1 cellular context compared by ENCODE assay signal in genomic region chr16:11152677-11153321, GRCh38.
TF ChIP-seq lines count a peak whose summit lies in the region.

No MANE protein-coding gene starts in this region.

TF ChIP-seq in HepG2, 621 proteins besides CTCF, POLR2A, EP300 and RAD21 (continued from another document and continues in another):
- TF ChIP-seq, protein P1, sequence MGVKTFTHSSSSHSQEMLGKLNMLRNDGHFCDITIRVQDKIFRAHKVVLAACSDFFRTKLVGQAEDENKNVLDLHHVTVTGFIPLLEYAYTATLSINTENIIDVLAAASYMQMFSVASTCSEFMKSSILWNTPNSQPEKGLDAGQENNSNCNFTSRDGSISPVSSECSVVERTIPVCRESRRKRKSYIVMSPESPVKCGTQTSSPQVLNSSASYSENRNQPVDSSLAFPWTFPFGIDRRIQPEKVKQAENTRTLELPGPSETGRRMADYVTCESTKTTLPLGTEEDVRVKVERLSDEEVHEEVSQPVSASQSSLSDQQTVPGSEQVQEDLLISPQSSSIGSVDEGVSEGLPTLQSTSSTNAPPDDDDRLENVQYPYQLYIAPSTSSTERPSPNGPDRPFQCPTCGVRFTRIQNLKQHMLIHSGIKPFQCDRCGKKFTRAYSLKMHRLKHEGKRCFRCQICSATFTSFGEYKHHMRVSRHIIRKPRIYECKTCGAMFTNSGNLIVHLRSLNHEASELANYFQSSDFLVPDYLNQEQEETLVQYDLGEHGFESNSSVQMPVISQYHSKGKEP (CRISPR knock-in tag; IDR thresholded peaks at IDR 0.05), result no peak
- TF ChIP-seq ZNF296 (CRISPR knock-in tag; conservative IDR thresholded peaks at IDR 0.05) (no peak), KAT7 (CRISPR knock-in tag; IDR thresholded peaks at IDR 0.05; ENCODE audit: borderline replicate concordance) (no peak), TCF12 (IDR thresholded peaks at IDR 0.05) (no peak), TCF12 (CRISPR knock-in tag; IDR thresholded peaks at IDR 0.05) (no peak), KLF11 (CRISPR knock-in tag; IDR thresholded peaks at IDR 0.05) (no peak), ZBTB38 (CRISPR knock-in tag; IDR thresholded peaks at IDR 0.05) (no peak), ADNP (CRISPR knock-in tag; IDR thresholded peaks at IDR 0.05) (no peak), WIZ (CRISPR knock-in tag; IDR thresholded peaks at IDR 0.05) (no peak), MTF2 (CRISPR knock-in tag; IDR thresholded peaks at IDR 0.05; ENCODE audit: borderline replicate concordance) (no peak), HHEX (CRISPR knock-in tag; IDR thresholded peaks at IDR 0.05) (no peak), HCFC1 (IDR thresholded peaks at IDR 0.05; ENCODE audit: low read depth, low read length) (no peak), BRF2 (CRISPR knock-in tag; IDR thresholded peaks at IDR 0.05) (no peak), MIER2 (CRISPR knock-in tag; IDR thresholded peaks at IDR 0.05) (no peak), ZNF629 (CRISPR knock-in tag; conservative IDR thresholded peaks at IDR 0.05) (no peak), ZNF660 (CRISPR knock-in tag; IDR thresholded peaks at IDR 0.05; ENCODE audit: borderline replicate concordance, low read depth) (no peak), MAFG (CRISPR knock-in tag; IDR thresholded peaks at IDR 0.05) (no peak), LCORL (IDR thresholded peaks at IDR 0.05) (no peak), LCORL (CRISPR knock-in tag; IDR thresholded peaks at IDR 0.05) (no peak), ZBTB7B (CRISPR knock-in tag; IDR thresholded peaks at IDR 0.05) (no peak), CBX5 (CRISPR knock-in tag; IDR thresholded peaks at IDR 0.05; ENCODE audit: borderline replicate concordance) (no peak), ZNF879 (CRISPR knock-in tag; IDR thresholded peaks at IDR 0.05) (no peak), NR3C1 (CRISPR knock-in tag; IDR thresholded peaks at IDR 0.05) (no peak), ZFYVE20 (CRISPR knock-in tag; IDR thresholded peaks at IDR 0.05; ENCODE audit: borderline replicate concordance, low read depth) (no peak), PHF21A (CRISPR knock-in tag; IDR thresholded peaks at IDR 0.05) (peak; percentile 47; the same call in 1 of the 2 replicates), FOXP1 (IDR thresholded peaks at IDR 0.05) (no peak), FOXP1 (CRISPR knock-in tag; IDR thresholded peaks at IDR 0.05) (no peak), ONECUT2 (CRISPR knock-in tag; IDR thresholded peaks at IDR 0.05) (no peak), RERE (CRISPR knock-in tag; IDR thresholded peaks at IDR 0.05; ENCODE audit: low read depth) (no peak), PHB2 (IDR thresholded peaks at IDR 0.05; ENCODE audit: partially characterized antibody) (no peak), MYPOP (CRISPR knock-in tag; IDR thresholded peaks at IDR 0.05) (peak; percentile 36; the same call in 1 of the 2 replicates), ZNF672 (CRISPR knock-in tag; IDR thresholded peaks at IDR 0.05) (no peak), MED13 (CRISPR knock-in tag; IDR thresholded peaks at IDR 0.05) (no peak), ZNF260 (CRISPR knock-in tag; IDR thresholded peaks at IDR 0.05; ENCODE audit: borderline replicate concordance, low read depth) (no peak)
- TF ChIP-seq, protein P2, sequence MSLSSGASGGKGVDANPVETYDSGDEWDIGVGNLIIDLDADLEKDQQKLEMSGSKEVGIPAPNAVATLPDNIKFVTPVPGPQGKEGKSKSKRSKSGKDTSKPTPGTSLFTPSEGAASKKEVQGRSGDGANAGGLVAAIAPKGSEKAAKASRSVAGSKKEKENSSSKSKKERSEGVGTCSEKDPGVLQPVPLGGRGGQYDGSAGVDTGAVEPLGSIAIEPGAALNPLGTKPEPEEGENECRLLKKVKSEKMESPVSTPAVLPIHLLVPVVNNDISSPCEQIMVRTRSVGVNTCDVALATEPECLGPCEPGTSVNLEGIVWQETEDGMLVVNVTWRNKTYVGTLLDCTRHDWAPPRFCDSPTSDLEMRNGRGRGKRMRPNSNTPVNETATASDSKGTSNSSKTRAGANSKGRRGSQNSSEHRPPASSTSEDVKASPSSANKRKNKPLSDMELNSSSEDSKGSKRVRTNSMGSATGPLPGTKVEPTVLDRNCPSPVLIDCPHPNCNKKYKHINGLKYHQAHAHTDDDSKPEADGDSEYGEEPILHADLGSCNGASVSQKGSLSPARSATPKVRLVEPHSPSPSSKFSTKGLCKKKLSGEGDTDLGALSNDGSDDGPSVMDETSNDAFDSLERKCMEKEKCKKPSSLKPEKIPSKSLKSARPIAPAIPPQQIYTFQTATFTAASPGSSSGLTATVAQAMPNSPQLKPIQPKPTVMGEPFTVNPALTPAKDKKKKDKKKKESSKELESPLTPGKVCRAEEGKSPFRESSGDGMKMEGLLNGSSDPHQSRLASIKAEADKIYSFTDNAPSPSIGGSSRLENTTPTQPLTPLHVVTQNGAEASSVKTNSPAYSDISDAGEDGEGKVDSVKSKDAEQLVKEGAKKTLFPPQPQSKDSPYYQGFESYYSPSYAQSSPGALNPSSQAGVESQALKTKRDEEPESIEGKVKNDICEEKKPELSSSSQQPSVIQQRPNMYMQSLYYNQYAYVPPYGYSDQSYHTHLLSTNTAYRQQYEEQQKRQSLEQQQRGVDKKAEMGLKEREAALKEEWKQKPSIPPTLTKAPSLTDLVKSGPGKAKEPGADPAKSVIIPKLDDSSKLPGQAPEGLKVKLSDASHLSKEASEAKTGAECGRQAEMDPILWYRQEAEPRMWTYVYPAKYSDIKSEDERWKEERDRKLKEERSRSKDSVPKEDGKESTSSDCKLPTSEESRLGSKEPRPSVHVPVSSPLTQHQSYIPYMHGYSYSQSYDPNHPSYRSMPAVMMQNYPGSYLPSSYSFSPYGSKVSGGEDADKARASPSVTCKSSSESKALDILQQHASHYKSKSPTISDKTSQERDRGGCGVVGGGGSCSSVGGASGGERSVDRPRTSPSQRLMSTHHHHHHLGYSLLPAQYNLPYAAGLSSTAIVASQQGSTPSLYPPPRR (CRISPR knock-in tag; IDR thresholded peaks at IDR 0.05; ENCODE audit: borderline replicate concordance), result peak; percentile 50; the same call in 1 of the 2 replicates
- TF ChIP-seq, protein P3, sequence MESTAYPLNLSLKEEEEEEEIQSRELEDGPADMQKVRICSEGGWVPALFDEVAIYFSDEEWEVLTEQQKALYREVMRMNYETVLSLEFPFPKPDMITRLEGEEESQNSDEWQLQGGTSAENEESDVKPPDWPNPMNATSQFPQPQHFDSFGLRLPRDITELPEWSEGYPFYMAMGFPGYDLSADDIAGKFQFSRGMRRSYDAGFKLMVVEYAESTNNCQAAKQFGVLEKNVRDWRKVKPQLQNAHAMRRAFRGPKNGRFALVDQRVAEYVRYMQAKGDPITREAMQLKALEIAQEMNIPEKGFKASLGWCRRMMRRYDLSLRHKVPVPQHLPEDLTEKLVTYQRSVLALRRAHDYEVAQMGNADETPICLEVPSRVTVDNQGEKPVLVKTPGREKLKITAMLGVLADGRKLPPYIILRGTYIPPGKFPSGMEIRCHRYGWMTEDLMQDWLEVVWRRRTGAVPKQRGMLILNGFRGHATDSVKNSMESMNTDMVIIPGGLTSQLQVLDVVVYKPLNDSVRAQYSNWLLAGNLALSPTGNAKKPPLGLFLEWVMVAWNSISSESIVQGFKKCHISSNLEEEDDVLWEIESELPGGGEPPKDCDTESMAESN (CRISPR knock-in tag; conservative IDR thresholded peaks at IDR 0.05), result 0 out of 2 replicates have a peak, but pooled peaks have one; percentile 38
- TF ChIP-seq, protein P4, sequence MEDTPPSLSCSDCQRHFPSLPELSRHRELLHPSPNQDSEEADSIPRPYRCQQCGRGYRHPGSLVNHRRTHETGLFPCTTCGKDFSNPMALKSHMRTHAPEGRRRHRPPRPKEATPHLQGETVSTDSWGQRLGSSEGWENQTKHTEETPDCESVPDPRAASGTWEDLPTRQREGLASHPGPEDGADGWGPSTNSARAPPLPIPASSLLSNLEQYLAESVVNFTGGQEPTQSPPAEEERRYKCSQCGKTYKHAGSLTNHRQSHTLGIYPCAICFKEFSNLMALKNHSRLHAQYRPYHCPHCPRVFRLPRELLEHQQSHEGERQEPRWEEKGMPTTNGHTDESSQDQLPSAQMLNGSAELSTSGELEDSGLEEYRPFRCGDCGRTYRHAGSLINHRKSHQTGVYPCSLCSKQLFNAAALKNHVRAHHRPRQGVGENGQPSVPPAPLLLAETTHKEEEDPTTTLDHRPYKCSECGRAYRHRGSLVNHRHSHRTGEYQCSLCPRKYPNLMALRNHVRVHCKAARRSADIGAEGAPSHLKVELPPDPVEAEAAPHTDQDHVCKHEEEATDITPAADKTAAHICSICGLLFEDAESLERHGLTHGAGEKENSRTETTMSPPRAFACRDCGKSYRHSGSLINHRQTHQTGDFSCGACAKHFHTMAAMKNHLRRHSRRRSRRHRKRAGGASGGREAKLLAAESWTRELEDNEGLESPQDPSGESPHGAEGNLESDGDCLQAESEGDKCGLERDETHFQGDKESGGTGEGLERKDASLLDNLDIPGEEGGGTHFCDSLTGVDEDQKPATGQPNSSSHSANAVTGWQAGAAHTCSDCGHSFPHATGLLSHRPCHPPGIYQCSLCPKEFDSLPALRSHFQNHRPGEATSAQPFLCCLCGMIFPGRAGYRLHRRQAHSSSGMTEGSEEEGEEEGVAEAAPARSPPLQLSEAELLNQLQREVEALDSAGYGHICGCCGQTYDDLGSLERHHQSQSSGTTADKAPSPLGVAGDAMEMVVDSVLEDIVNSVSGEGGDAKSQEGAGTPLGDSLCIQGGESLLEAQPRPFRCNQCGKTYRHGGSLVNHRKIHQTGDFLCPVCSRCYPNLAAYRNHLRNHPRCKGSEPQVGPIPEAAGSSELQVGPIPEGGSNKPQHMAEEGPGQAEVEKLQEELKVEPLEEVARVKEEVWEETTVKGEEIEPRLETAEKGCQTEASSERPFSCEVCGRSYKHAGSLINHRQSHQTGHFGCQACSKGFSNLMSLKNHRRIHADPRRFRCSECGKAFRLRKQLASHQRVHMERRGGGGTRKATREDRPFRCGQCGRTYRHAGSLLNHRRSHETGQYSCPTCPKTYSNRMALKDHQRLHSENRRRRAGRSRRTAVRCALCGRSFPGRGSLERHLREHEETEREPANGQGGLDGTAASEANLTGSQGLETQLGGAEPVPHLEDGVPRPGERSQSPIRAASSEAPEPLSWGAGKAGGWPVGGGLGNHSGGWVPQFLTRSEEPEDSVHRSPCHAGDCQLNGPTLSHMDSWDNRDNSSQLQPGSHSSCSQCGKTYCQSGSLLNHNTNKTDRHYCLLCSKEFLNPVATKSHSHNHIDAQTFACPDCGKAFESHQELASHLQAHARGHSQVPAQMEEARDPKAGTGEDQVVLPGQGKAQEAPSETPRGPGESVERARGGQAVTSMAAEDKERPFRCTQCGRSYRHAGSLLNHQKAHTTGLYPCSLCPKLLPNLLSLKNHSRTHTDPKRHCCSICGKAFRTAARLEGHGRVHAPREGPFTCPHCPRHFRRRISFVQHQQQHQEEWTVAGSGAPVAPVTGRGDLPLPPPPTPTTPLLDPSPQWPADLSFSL (CRISPR knock-in tag; IDR thresholded peaks at IDR 0.05), result no peak
- TF ChIP-seq, protein P5, sequence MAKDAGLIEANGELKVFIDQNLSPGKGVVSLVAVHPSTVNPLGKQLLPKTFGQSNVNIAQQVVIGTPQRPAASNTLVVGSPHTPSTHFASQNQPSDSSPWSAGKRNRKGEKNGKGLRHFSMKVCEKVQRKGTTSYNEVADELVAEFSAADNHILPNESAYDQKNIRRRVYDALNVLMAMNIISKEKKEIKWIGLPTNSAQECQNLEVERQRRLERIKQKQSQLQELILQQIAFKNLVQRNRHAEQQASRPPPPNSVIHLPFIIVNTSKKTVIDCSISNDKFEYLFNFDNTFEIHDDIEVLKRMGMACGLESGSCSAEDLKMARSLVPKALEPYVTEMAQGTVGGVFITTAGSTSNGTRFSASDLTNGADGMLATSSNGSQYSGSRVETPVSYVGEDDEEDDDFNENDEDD (CRISPR knock-in tag; IDR thresholded peaks at IDR 0.05; ENCODE audit: borderline replicate concordance), result no peak
